28 cellular contexts compared by ENCODE assay signal in the genomic region with DNA sequence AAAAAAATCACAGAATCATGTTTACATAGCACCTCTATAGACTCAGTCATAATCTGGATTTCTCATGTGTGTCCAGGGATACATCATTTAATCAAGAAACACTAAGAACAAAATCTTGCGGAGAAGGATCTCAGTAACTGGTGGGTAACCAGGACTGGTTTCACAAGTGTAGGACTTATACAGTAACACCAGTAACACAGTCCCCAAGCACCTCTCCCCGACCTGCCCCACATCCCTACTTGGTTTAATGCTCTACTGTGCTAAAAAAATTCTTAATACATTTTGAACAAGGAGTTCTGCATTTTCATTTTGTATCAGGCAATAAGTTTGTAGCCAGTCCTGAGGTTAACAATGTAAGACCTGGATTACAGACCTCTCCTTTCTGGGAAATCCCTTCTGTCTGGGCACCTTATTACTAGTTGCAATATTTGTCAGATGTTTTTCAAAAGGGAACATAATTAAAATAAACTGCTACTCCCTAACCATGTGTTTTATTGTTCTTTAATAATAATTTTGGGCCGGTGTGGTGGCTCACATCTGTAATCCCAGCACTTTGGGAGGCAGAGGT. TPM values are rescaled to one million over a fixed set of nuclear protein-coding genes. Genes with fewer than 3 reads are reported as not detected.
DNase-seq lines count a peak whose midpoint lies in the region; ATAC-seq and TF ChIP-seq lines count a peak whose summit lies in the region.
"Had no signal": no experiment of that assay in that cellular context is flagged by ENCODE, and none has a peak within 500 bp of the region (broad histone marks: within the 10 kb centered on the region; RNA-seq: fewer than 3 reads in every experiment).

No MANE protein-coding gene starts in this region.

- no peak for DNase-seq in activated CD8-positive, alpha-beta T cell treated with anti-CD3 and anti-CD28 coated beads for 36 hours
- DNase-seq in activated CD8-positive, alpha-beta T cell treated with anti-CD3 and anti-CD28 coated beads, Interleukin-2, amount 10 ng/mL, durations not matched to agents 7 days and 5 days = no peak
- no peak for DNase-seq in stimulated activated naive CD8-positive, alpha-beta T cell treated with anti-CD3 and anti-CD28 coated beads, Interleukin-15, Interleukin-2, amounts not matched to agents 100 U/mL and 50 U/mL, for 24 hours
- DNase-seq in SKM-1 (lab: John Stamatoyannopoulos, UW; ENCODE audit: unreplicated experiment) = no peak
- DNase-seq in tibial artery = no peak
- no peak for DNase-seq in stimulated activated CD4-positive, alpha-beta T cell treated with anti-CD3 and anti-CD28 coated beads, Interleukin-2, amount 100 ng/mL, for 48 hours
- DNase-seq: 8988T; activated CD4-positive, alpha-beta T cell treated with anti-CD3 and anti-CD28 coated beads for 1 hour; activated gamma-delta T cell treated with Interleukin-2 at 50 U/mL for 16 hours; activated T-cell treated with anti-CD3 and anti-CD28 coated beads, Interleukin-2, amount 50 U/mL, for 1 hour; C1 segment of cervical spinal cord; COR-L47; erythroblast; glutamatergic neuron; left colon; mucosa of descending colon; NCI-H1436 treated with DMSO at 0.1 percent for 48 hours; occipital lobe; psoas muscle; SIG-M5; upper lobe of left lung had no signal

- no peaks in the 10 kb centered on the region for H3K36me3 Mint-ChIP-seq in activated CD8-positive, alpha-beta T cell treated with anti-CD3 and anti-CD28 coated beads for 36 hours (ENCODE audit: low read depth)
- no peaks in the 10 kb centered on the region for H3K36me3 Mint-ChIP-seq in activated CD8-positive, alpha-beta T cell treated with anti-CD3 and anti-CD28 coated beads, Interleukin-2, amount 10 ng/mL, durations not matched to agents 7 days and 5 days (ENCODE audit: low read depth)
- H3K36me3 Mint-ChIP-seq: natural killer cell treated with Interleukin-12 subunit alpha and Interleukin-12 subunit beta and Interleukin-15 and Interleukin-18, amount 100 ng/mL, for 72 hours had no signal

- intact Hi-C loops in activated CD8-positive, alpha-beta T cell treated with anti-CD3 and anti-CD28 coated beads for 36 hours (cut with micrococcal nuclease) = no loop called here
- intact Hi-C loops in tibial artery (cut with DNase I; ENCODE audit: low total_unique reads) = no loop called here

- no peak overlapping the region for H3K27ac Mint-ChIP-seq in activated CD8-positive, alpha-beta T cell treated with anti-CD3 and anti-CD28 coated beads for 36 hours
- no peak overlapping the region for H3K27ac Mint-ChIP-seq in activated CD8-positive, alpha-beta T cell treated with anti-CD3 and anti-CD28 coated beads, Interleukin-2, amount 10 ng/mL, durations not matched to agents 7 days and 5 days
- H3K27ac Mint-ChIP-seq: natural killer cell treated with Interleukin-12 subunit alpha and Interleukin-12 subunit beta and Interleukin-15 and Interleukin-18, amount 100 ng/mL, for 72 hours; T-helper 2 cell treated with Interferon-gamma antibody and Interleukin-4, amounts not matched to agents 5 μg/mL and 100 μg/mL, for 36 hours had no signal

- no peak overlapping the region for H3K27ac ChIP-seq in tibial artery
- H3K27ac ChIP-seq: psoas muscle, upper lobe of left lung had no signal

- no peaks in the 10 kb centered on the region for H3K4me1 ChIP-seq in tibial artery
- H3K4me1 ChIP-seq: psoas muscle had no signal

- H3K4me3 Mint-ChIP-seq in activated CD8-positive, alpha-beta T cell treated with anti-CD3 and anti-CD28 coated beads for 36 hours = no peak overlapping the region
- H3K4me3 Mint-ChIP-seq in activated CD8-positive, alpha-beta T cell treated with anti-CD3 and anti-CD28 coated beads, Interleukin-2, amount 10 ng/mL, durations not matched to agents 7 days and 5 days = no peak overlapping the region
- H3K4me3 Mint-ChIP-seq: central memory CD8-positive, alpha-beta T cell; natural killer cell treated with Interleukin-12 subunit alpha and Interleukin-12 subunit beta and Interleukin-15 and Interleukin-18, amount 100 ng/mL, for 72 hours; T-helper 2 cell treated with Interferon-gamma antibody and Interleukin-4, amounts not matched to agents 5 μg/mL and 100 μg/mL, for 36 hours had no signal

- ATAC-seq in activated CD8-positive, alpha-beta T cell treated with anti-CD3 and anti-CD28 coated beads for 36 hours = peak; percentile 34
- no peak for ATAC-seq in activated CD8-positive, alpha-beta T cell treated with anti-CD3 and anti-CD28 coated beads, Interleukin-2, amount 10 ng/mL, durations not matched to agents 7 days and 5 days
- ATAC-seq in HG02610 (IDR thresholded peaks at IDR 0.05; ENCODE audit: unreplicated experiment) (peak; percentile 85), HG03103 (IDR thresholded peaks at IDR 0.05; ENCODE audit: low read depth, unreplicated experiment) (peak; percentile 52)
- peak; percentile 32 for ATAC-seq in stimulated activated naive CD8-positive, alpha-beta T cell treated with anti-CD3 and anti-CD28 coated beads, Interleukin-15, Interleukin-2, amounts not matched to agents 100 U/mL and 50 U/mL, for 24 hours
- ATAC-seq: HCT116, left colon, mucosa of descending colon, psoas muscle, sciatic nerve had no signal

- H3K4me1 Mint-ChIP-seq in activated CD8-positive, alpha-beta T cell treated with anti-CD3 and anti-CD28 coated beads for 36 hours (ENCODE audit: low read depth) = no peaks in the 10 kb centered on the region
- H3K4me1 Mint-ChIP-seq in activated CD8-positive, alpha-beta T cell treated with anti-CD3 and anti-CD28 coated beads, Interleukin-2, amount 10 ng/mL, durations not matched to agents 7 days and 5 days (ENCODE audit: low read depth) = no peaks in the 10 kb centered on the region
- H3K4me1 Mint-ChIP-seq: central memory CD8-positive, alpha-beta T cell had no signal

- CTCF ChIA-PET in activated CD8-positive, alpha-beta T cell treated with anti-CD3 and anti-CD28 coated beads for 36 hours (lab: Charles Lee) = interaction anchor here (1.7 kb wide), 1 partner anchor 36 kb away, joined by 4 read pairs; no protein-coding TSS in a partner anchor
- CTCF ChIA-PET in activated CD8-positive, alpha-beta T cell treated with anti-CD3 and anti-CD28 coated beads, Interleukin-2, amount 10 ng/mL, durations not matched to agents 7 days and 5 days (lab: Charles Lee) = no interaction called here

- peaks cover 9% of the 10 kb centered on the region for H3K27me3 Mint-ChIP-seq in activated CD8-positive, alpha-beta T cell treated with anti-CD3 and anti-CD28 coated beads for 36 hours
- peaks cover 7% of the 10 kb centered on the region for H3K27me3 Mint-ChIP-seq in activated CD8-positive, alpha-beta T cell treated with anti-CD3 and anti-CD28 coated beads, Interleukin-2, amount 10 ng/mL, durations not matched to agents 7 days and 5 days (ENCODE audit: low read depth)

- no peaks in the 10 kb centered on the region for H3K36me3 ChIP-seq in tibial artery
- H3K36me3 ChIP-seq: upper lobe of left lung had no signal

- no peaks in the 10 kb centered on the region for H3K27me3 ChIP-seq in tibial artery
- H3K27me3 ChIP-seq: upper lobe of left lung had no signal

- no peak overlapping the region for H3K4me3 ChIP-seq in tibial artery
- H3K4me3 ChIP-seq: mucosa of descending colon, psoas muscle, upper lobe of left lung had no signal

- POLR2A ChIA-PET in activated CD8-positive, alpha-beta T cell treated with anti-CD3 and anti-CD28 coated beads for 36 hours (lab: Charles Lee) = no interaction called here
- POLR2A ChIA-PET in activated CD8-positive, alpha-beta T cell treated with anti-CD3 and anti-CD28 coated beads, Interleukin-2, amount 10 ng/mL, durations not matched to agents 7 days and 5 days (lab: Charles Lee) = no interaction called here

- no peaks in the 10 kb centered on the region for H3K9me3 Mint-ChIP-seq in activated CD8-positive, alpha-beta T cell treated with anti-CD3 and anti-CD28 coated beads for 36 hours
- no peaks in the 10 kb centered on the region for H3K9me3 Mint-ChIP-seq in activated CD8-positive, alpha-beta T cell treated with anti-CD3 and anti-CD28 coated beads, Interleukin-2, amount 10 ng/mL, durations not matched to agents 7 days and 5 days (ENCODE audit: insufficient read depth)
- H3K9me3 Mint-ChIP-seq: central memory CD8-positive, alpha-beta T cell; natural killer cell treated with Interleukin-12 subunit alpha and Interleukin-12 subunit beta and Interleukin-15 and Interleukin-18, amount 100 ng/mL, for 72 hours; T-helper 2 cell treated with Interferon-gamma antibody and Interleukin-4, amounts not matched to agents 5 μg/mL and 100 μg/mL, for 36 hours had no signal

- no peaks in the 10 kb centered on the region for H3K9me3 ChIP-seq in tibial artery
- H3K9me3 ChIP-seq: mucosa of descending colon, psoas muscle, upper lobe of left lung had no signal

- TF ChIP-seq CTCF in activated CD8-positive, alpha-beta T cell treated with anti-CD3 and anti-CD28 coated beads for 36 hours (IDR thresholded peaks at IDR 0.05) = no peak
- TF ChIP-seq CTCF in tibial artery (IDR thresholded peaks at IDR 0.05) = no peak

RNA-seq across cellular contexts. Expression of gene BBX, which starts 57.6 kb away (rescaled TPM):
- 10 to 100 TPM; 40.9 to 42.4 TPM for total RNA-seq in activated CD8-positive, alpha-beta T cell treated with anti-CD3 and anti-CD28 coated beads for 36 hours
- 10 to 100 TPM; 27.3 to 30.1 TPM for total RNA-seq in activated CD8-positive, alpha-beta T cell treated with anti-CD3 and anti-CD28 coated beads, Interleukin-2, amount 10 ng/mL, durations not matched to agents 7 days and 5 days
